In the genomic region with DNA sequence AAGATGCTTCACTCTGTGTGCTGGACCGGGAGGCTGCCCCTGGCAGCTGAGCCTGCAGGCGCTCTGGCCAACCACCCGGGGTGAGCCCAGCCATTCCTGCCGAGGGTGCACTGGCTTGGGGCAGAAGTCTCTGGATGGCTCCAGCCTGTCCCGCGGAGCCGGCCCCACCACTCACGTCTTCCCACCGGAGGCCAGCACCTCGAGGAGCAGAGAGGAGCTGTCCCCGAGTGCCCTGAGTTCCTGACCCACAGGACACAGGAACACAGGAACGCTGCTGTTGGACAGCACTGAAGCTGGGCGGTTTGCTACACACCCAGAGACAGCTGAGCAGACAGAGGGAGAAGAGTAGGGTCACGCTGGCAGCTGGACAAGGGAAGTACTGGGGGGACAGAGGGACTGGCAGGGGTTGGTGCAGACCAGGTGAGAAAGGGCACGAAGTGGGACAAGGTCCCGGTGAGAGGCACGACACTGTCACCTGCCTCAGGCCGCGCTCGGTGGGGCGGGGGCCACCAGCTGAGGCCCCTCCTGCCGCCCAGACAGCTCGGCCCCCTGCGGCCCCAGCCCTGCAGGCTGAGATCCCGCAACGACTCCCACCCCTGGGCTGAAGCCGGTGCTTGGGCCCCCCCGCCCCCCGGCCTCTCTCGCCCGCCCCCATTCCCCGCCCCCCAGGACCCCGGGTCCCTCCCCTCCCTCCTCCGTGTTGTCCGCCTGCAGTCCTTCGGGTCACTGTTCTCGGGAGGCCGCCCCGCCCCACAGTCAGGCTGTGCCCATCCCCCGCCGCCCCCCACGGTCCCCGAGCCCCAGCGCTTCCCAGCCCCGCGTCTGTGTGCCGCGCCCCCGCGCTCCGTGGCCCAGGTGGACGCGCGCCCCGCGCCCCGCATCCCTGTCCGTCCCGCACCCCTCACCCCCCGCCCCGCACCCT, we compare ENCODE assay signal across 8 cellular contexts. TPM values are rescaled to one million over a fixed set of nuclear protein-coding genes. Genes with fewer than 3 reads are reported as not detected.
A peak's percentile ranks its signal among the peaks of the same experiment; 100 is the strongest.
DNase-seq lines count a peak whose midpoint lies in the region; ATAC-seq and TF ChIP-seq lines count a peak whose summit lies in the region.

No MANE protein-coding gene starts in this region.

- no peaks in the 10 kb centered on the region for H3K9me3 Mint-ChIP-seq in activated CD8-positive, alpha-beta T cell treated with anti-CD3 and anti-CD28 coated beads for 36 hours
- no peaks in the 10 kb centered on the region for H3K9me3 Mint-ChIP-seq in activated CD8-positive, alpha-beta T cell treated with anti-CD3 and anti-CD28 coated beads, Interleukin-2, amount 10 ng/mL, durations not matched to agents 7 days and 5 days (ENCODE audit: insufficient read depth)
- no peaks in the 10 kb centered on the region for H3K9me3 Mint-ChIP-seq in activated T-helper 1 cell treated with anti-CD3 and anti-CD28 coated beads, Interleukin-12 subunit alpha, Interleukin-12 subunit beta, Interleukin-2, Interleukin-4 antibody, amounts not matched to agents 30 ng/mL and 10 ng/mL and 1 ng/mL, durations not matched to agents 14 hours and 24 hours and 36 hours
- no peaks in the 10 kb centered on the region for H3K9me3 Mint-ChIP-seq in immature natural killer cell
- H3K9me3 Mint-ChIP-seq in activated naive CD4-positive, alpha-beta T cell treated with anti-CD3 and anti-CD28 coated beads, Interleukin-2, amount 50 U/mL, for 72 hours, result no peaks in the 10 kb centered on the region

- DNase-seq in activated CD8-positive, alpha-beta T cell treated with anti-CD3 and anti-CD28 coated beads for 36 hours, result no peak
- no peak for DNase-seq in activated CD8-positive, alpha-beta T cell treated with anti-CD3 and anti-CD28 coated beads, Interleukin-2, amount 10 ng/mL, durations not matched to agents 7 days and 5 days
- no peak for DNase-seq in activated T-helper 1 cell treated with anti-CD3 and anti-CD28 coated beads, Interleukin-12 subunit alpha, Interleukin-12 subunit beta, Interleukin-2, Interleukin-4 antibody, amounts not matched to agents 30 ng/mL and 10 ng/mL and 1 ng/mL, durations not matched to agents 14 hours and 24 hours and 36 hours (ENCODE audit: low spot score)
- DNase-seq in immature natural killer cell, result no peak
- no peak for DNase-seq in thoracic aorta (ENCODE audit: low spot score)
- no peak for DNase-seq in activated naive CD4-positive, alpha-beta T cell treated with anti-CD3 and anti-CD28 coated beads, Interleukin-2, amount 50 U/mL, for 72 hours (ENCODE audit: low spot score in 2 of 2)

- H3K4me1 Mint-ChIP-seq in activated CD8-positive, alpha-beta T cell treated with anti-CD3 and anti-CD28 coated beads for 36 hours (ENCODE audit: low read depth), result peaks cover 3% of the 10 kb centered on the region
- peaks cover 14% of the 10 kb centered on the region for H3K4me1 Mint-ChIP-seq in activated CD8-positive, alpha-beta T cell treated with anti-CD3 and anti-CD28 coated beads, Interleukin-2, amount 10 ng/mL, durations not matched to agents 7 days and 5 days (ENCODE audit: low read depth)
- H3K4me1 Mint-ChIP-seq in activated T-helper 1 cell treated with anti-CD3 and anti-CD28 coated beads, Interleukin-12 subunit alpha, Interleukin-12 subunit beta, Interleukin-2, Interleukin-4 antibody, amounts not matched to agents 30 ng/mL and 10 ng/mL and 1 ng/mL, durations not matched to agents 14 hours and 24 hours and 36 hours (ENCODE audit: low read depth), result no peaks in the 10 kb centered on the region
- H3K4me1 Mint-ChIP-seq in immature natural killer cell, result peaks cover 17 to 29% of the 10 kb centered on the region in 2 donors

- H3K27me3 Mint-ChIP-seq in activated CD8-positive, alpha-beta T cell treated with anti-CD3 and anti-CD28 coated beads for 36 hours, result peaks cover 37% of the 10 kb centered on the region
- H3K27me3 Mint-ChIP-seq in activated CD8-positive, alpha-beta T cell treated with anti-CD3 and anti-CD28 coated beads, Interleukin-2, amount 10 ng/mL, durations not matched to agents 7 days and 5 days (ENCODE audit: low read depth), result peaks cover 36% of the 10 kb centered on the region
- H3K27me3 Mint-ChIP-seq in activated T-helper 1 cell treated with anti-CD3 and anti-CD28 coated beads, Interleukin-12 subunit alpha, Interleukin-12 subunit beta, Interleukin-2, Interleukin-4 antibody, amounts not matched to agents 30 ng/mL and 10 ng/mL and 1 ng/mL, durations not matched to agents 14 hours and 24 hours and 36 hours (ENCODE audit: insufficient read depth), result peaks cover 44% of the 10 kb centered on the region
- H3K27me3 Mint-ChIP-seq in immature natural killer cell (ENCODE audit: low read depth in 3 of 3), result peaks cover 20 to 26% (median 21%) of the 10 kb centered on the region in 3 donors

- H3K27ac Mint-ChIP-seq in activated CD8-positive, alpha-beta T cell treated with anti-CD3 and anti-CD28 coated beads for 36 hours, result no peak overlapping the region
- no peak overlapping the region for H3K27ac Mint-ChIP-seq in activated CD8-positive, alpha-beta T cell treated with anti-CD3 and anti-CD28 coated beads, Interleukin-2, amount 10 ng/mL, durations not matched to agents 7 days and 5 days
- peak overlapping the region; percentile 61 for H3K27ac Mint-ChIP-seq in activated T-helper 1 cell treated with anti-CD3 and anti-CD28 coated beads, Interleukin-12 subunit alpha, Interleukin-12 subunit beta, Interleukin-2, Interleukin-4 antibody, amounts not matched to agents 30 ng/mL and 10 ng/mL and 1 ng/mL, durations not matched to agents 14 hours and 24 hours and 36 hours
- peak overlapping the region in 1 of 6 donors; percentile 51 for H3K27ac Mint-ChIP-seq in immature natural killer cell
- no peak overlapping the region for H3K27ac Mint-ChIP-seq in activated naive CD4-positive, alpha-beta T cell treated with anti-CD3 and anti-CD28 coated beads, Interleukin-2, amount 50 U/mL, for 72 hours

- intact Hi-C loops in activated CD8-positive, alpha-beta T cell treated with anti-CD3 and anti-CD28 coated beads for 36 hours (cut with micrococcal nuclease), result no loop called here
- intact Hi-C loops in activated T-helper 1 cell treated with anti-CD3 and anti-CD28 coated beads, Interleukin-12 subunit alpha, Interleukin-12 subunit beta, Interleukin-2, Interleukin-4 antibody, amounts not matched to agents 30 ng/mL and 10 ng/mL and 1 ng/mL, durations not matched to agents 14 hours and 24 hours and 36 hours (cut with micrococcal nuclease), result no loop called here

- H3K4me3 ChIP-seq in thoracic aorta, result peak overlapping the region; percentile 8

- H3K36me3 Mint-ChIP-seq in activated CD8-positive, alpha-beta T cell treated with anti-CD3 and anti-CD28 coated beads for 36 hours (ENCODE audit: low read depth), result no peaks in the 10 kb centered on the region
- H3K36me3 Mint-ChIP-seq in activated CD8-positive, alpha-beta T cell treated with anti-CD3 and anti-CD28 coated beads, Interleukin-2, amount 10 ng/mL, durations not matched to agents 7 days and 5 days (ENCODE audit: low read depth), result peaks cover 2% of the 10 kb centered on the region
- no peaks in the 10 kb centered on the region for H3K36me3 Mint-ChIP-seq in activated T-helper 1 cell treated with anti-CD3 and anti-CD28 coated beads, Interleukin-12 subunit alpha, Interleukin-12 subunit beta, Interleukin-2, Interleukin-4 antibody, amounts not matched to agents 30 ng/mL and 10 ng/mL and 1 ng/mL, durations not matched to agents 14 hours and 24 hours and 36 hours (ENCODE audit: low read depth)
- H3K36me3 Mint-ChIP-seq in immature natural killer cell, result peaks cover 0 to 4% (median 0%) of the 10 kb centered on the region in 3 donors
- no peaks in the 10 kb centered on the region for H3K36me3 Mint-ChIP-seq in activated naive CD4-positive, alpha-beta T cell treated with anti-CD3 and anti-CD28 coated beads, Interleukin-2, amount 50 U/mL, for 72 hours

- H3K36me3 ChIP-seq in thoracic aorta, result no peaks in the 10 kb centered on the region

- POLR2A ChIA-PET in activated CD8-positive, alpha-beta T cell treated with anti-CD3 and anti-CD28 coated beads for 36 hours (lab: Charles Lee), result interaction anchor here (1.0 kb wide), 1 partner anchor 63 kb away, joined by 3 read pairs; no protein-coding TSS in a partner anchor
- POLR2A ChIA-PET in activated CD8-positive, alpha-beta T cell treated with anti-CD3 and anti-CD28 coated beads, Interleukin-2, amount 10 ng/mL, durations not matched to agents 7 days and 5 days (lab: Charles Lee), result interaction anchor here (0.6 to 0.8 kb wide), 2 partner anchors 47 to 165 kb away, joined by 3 read pairs; no protein-coding TSS in a partner anchor

- H3K4me1 ChIP-seq in thoracic aorta (ENCODE audit: control insufficient read depth in 1 of 2, low read depth in 2 of 2), result no peaks in the 10 kb centered on the region

- no peaks in the 10 kb centered on the region for H3K9me3 ChIP-seq in thoracic aorta

- peak overlapping the region; percentile 62 for H3K4me3 Mint-ChIP-seq in activated CD8-positive, alpha-beta T cell treated with anti-CD3 and anti-CD28 coated beads for 36 hours
- no peak overlapping the region for H3K4me3 Mint-ChIP-seq in activated CD8-positive, alpha-beta T cell treated with anti-CD3 and anti-CD28 coated beads, Interleukin-2, amount 10 ng/mL, durations not matched to agents 7 days and 5 days
- peak overlapping the region; percentile 81 for H3K4me3 Mint-ChIP-seq in activated T-helper 1 cell treated with anti-CD3 and anti-CD28 coated beads, Interleukin-12 subunit alpha, Interleukin-12 subunit beta, Interleukin-2, Interleukin-4 antibody, amounts not matched to agents 30 ng/mL and 10 ng/mL and 1 ng/mL, durations not matched to agents 14 hours and 24 hours and 36 hours
- peak overlapping the region; percentile 66 to 81 (median 79) for H3K4me3 Mint-ChIP-seq in immature natural killer cell

- H3K27ac ChIP-seq in thoracic aorta, result no peak overlapping the region

- H3K27me3 ChIP-seq in thoracic aorta (replicated peaks; ENCODE audit: insufficient read depth), result no peaks in the 10 kb centered on the region

- CTCF ChIA-PET in activated CD8-positive, alpha-beta T cell treated with anti-CD3 and anti-CD28 coated beads for 36 hours (lab: Charles Lee), result interaction anchor here (0.7 to 1.5 kb wide), 2 partner anchors 10 to 117 kb away, joined by 4 to 6 read pairs; no protein-coding TSS in a partner anchor
- CTCF ChIA-PET in activated CD8-positive, alpha-beta T cell treated with anti-CD3 and anti-CD28 coated beads, Interleukin-2, amount 10 ng/mL, durations not matched to agents 7 days and 5 days (lab: Charles Lee), result interaction anchor here (0.6 to 2.0 kb wide), 5 partner anchors 28 to 118 kb away, joined by 3 to 10 read pairs (median 4); a partner anchor contains a TSS

- no peak for TF ChIP-seq CTCF in activated CD8-positive, alpha-beta T cell treated with anti-CD3 and anti-CD28 coated beads for 36 hours (IDR thresholded peaks at IDR 0.05)
- no peak for TF ChIP-seq CTCF in thoracic aorta (IDR thresholded peaks at IDR 0.05)

- ATAC-seq in activated CD8-positive, alpha-beta T cell treated with anti-CD3 and anti-CD28 coated beads for 36 hours, result no peak
- ATAC-seq in activated CD8-positive, alpha-beta T cell treated with anti-CD3 and anti-CD28 coated beads, Interleukin-2, amount 10 ng/mL, durations not matched to agents 7 days and 5 days, result no peak
- no peak for ATAC-seq in thoracic aorta (ENCODE audit: insufficient number of reproducible peaks, low FRiP score, low read depth)
- ATAC-seq in GM21526 (IDR thresholded peaks at IDR 0.05; ENCODE audit: low FRiP score, unreplicated experiment), result no peak
- ATAC-seq in GM18867 (IDR thresholded peaks at IDR 0.05; ENCODE audit: unreplicated experiment), result no peak
- no peak for ATAC-seq in activated naive CD4-positive, alpha-beta T cell treated with anti-CD3 and anti-CD28 coated beads, Interleukin-2, amount 50 U/mL, for 72 hours

RNA-seq across cellular contexts. Expression of a gene that starts 0.6 kb away (rescaled TPM):
- 1 to 10 TPM; 1.5 to 3.4 TPM for total RNA-seq in activated CD8-positive, alpha-beta T cell treated with anti-CD3 and anti-CD28 coated beads for 36 hours
- under 1 TPM; 0.26 to 0.52 TPM for total RNA-seq in activated CD8-positive, alpha-beta T cell treated with anti-CD3 and anti-CD28 coated beads, Interleukin-2, amount 10 ng/mL, durations not matched to agents 7 days and 5 days
- total RNA-seq in activated T-helper 1 cell treated with anti-CD3 and anti-CD28 coated beads, Interleukin-12 subunit alpha, Interleukin-12 subunit beta, Interleukin-2, Interleukin-4 antibody, amounts not matched to agents 30 ng/mL and 10 ng/mL and 1 ng/mL, durations not matched to agents 14 hours and 24 hours and 36 hours, result 3.8 and 5.1 TPM in 2 replicates
- under 1 TPM in 1 of 3 donors, not detected in 2; 0.53 TPM for polyA plus RNA-seq in immature natural killer cell
- 1 to 10 TPM in 1 of 2 donors, under 1 TPM in 1; 0.78 to 3.7 TPM for total RNA-seq in thoracic aorta
- total RNA-seq in activated naive CD4-positive, alpha-beta T cell treated with anti-CD3 and anti-CD28 coated beads, Interleukin-2, amount 50 U/mL, for 72 hours, result 10 to 100 TPM in 1 of 2 donors, 1 to 10 TPM in 1; 6.6 to 13.6 TPM

RNA-seq across cellular contexts. Expression of a gene that starts 25.3 kb away (rescaled TPM):
- total RNA-seq in activated CD8-positive, alpha-beta T cell treated with anti-CD3 and anti-CD28 coated beads for 36 hours, result under 1 TPM in 1 of 2 experiments, not detected in 1; 0.18 TPM
- total RNA-seq in activated CD8-positive, alpha-beta T cell treated with anti-CD3 and anti-CD28 coated beads, Interleukin-2, amount 10 ng/mL, durations not matched to agents 7 days and 5 days, result under 1 TPM in 1 of 2 experiments, not detected in 1; 0.13 TPM
- total RNA-seq in activated T-helper 1 cell treated with anti-CD3 and anti-CD28 coated beads, Interleukin-12 subunit alpha, Interleukin-12 subunit beta, Interleukin-2, Interleukin-4 antibody, amounts not matched to agents 30 ng/mL and 10 ng/mL and 1 ng/mL, durations not matched to agents 14 hours and 24 hours and 36 hours, result not detected in 2 replicates
- under 1 TPM in 1 of 3 donors, not detected in 2; 0.36 TPM for polyA plus RNA-seq in immature natural killer cell
- 1 to 10 TPM; 2.0 to 5.9 TPM for total RNA-seq in thoracic aorta
- total RNA-seq in activated naive CD4-positive, alpha-beta T cell treated with anti-CD3 and anti-CD28 coated beads, Interleukin-2, amount 50 U/mL, for 72 hours, result under 1 TPM in 1 of 2 donors, not detected in 1; 0.12 TPM

RNA-seq across cellular contexts. Expression of a gene that starts 46.1 kb away (rescaled TPM):
- 10 to 100 TPM; 33.9 to 35.0 TPM for total RNA-seq in activated CD8-positive, alpha-beta T cell treated with anti-CD3 and anti-CD28 coated beads for 36 hours
- total RNA-seq in activated CD8-positive, alpha-beta T cell treated with anti-CD3 and anti-CD28 coated beads, Interleukin-2, amount 10 ng/mL, durations not matched to agents 7 days and 5 days, result 100 to 1,000 TPM; 160 to 168 TPM
- 38.3 and 43.9 TPM in 2 replicates for total RNA-seq in activated T-helper 1 cell treated with anti-CD3 and anti-CD28 coated beads, Interleukin-12 subunit alpha, Interleukin-12 subunit beta, Interleukin-2, Interleukin-4 antibody, amounts not matched to agents 30 ng/mL and 10 ng/mL and 1 ng/mL, durations not matched to agents 14 hours and 24 hours and 36 hours
- 100 to 1,000 TPM; 238 to 392 (median 259) TPM for polyA plus RNA-seq in immature natural killer cell
- 10 to 100 TPM; 24.9 to 36.8 TPM for total RNA-seq in thoracic aorta
- total RNA-seq in activated naive CD4-positive, alpha-beta T cell treated with anti-CD3 and anti-CD28 coated beads, Interleukin-2, amount 50 U/mL, for 72 hours, result 10 to 100 TPM; 63.8 to 80.8 TPM

RNA-seq across cellular contexts. Expression of a gene that starts 48.0 kb away (rescaled TPM):
- total RNA-seq in activated CD8-positive, alpha-beta T cell treated with anti-CD3 and anti-CD28 coated beads for 36 hours, result 10 to 100 TPM; 52.8 to 58.0 TPM
- total RNA-seq in activated CD8-positive, alpha-beta T cell treated with anti-CD3 and anti-CD28 coated beads, Interleukin-2, amount 10 ng/mL, durations not matched to agents 7 days and 5 days, result 100 to 1,000 TPM; 174 to 182 TPM
- total RNA-seq in activated T-helper 1 cell treated with anti-CD3 and anti-CD28 coated beads, Interleukin-12 subunit alpha, Interleukin-12 subunit beta, Interleukin-2, Interleukin-4 antibody, amounts not matched to agents 30 ng/mL and 10 ng/mL and 1 ng/mL, durations not matched to agents 14 hours and 24 hours and 36 hours, result 3.6 and 4.6 TPM in 2 replicates
- polyA plus RNA-seq in immature natural killer cell, result 100 to 1,000 TPM; 138 to 675 (median 423) TPM
- 100 to 1,000 TPM; 275 to 514 TPM for total RNA-seq in thoracic aorta
- total RNA-seq in activated naive CD4-positive, alpha-beta T cell treated with anti-CD3 and anti-CD28 coated beads, Interleukin-2, amount 50 U/mL, for 72 hours, result 100 to 1,000 TPM in 1 of 2 donors, 10 to 100 TPM in 1; 51.8 to 139 TPM

RNA-seq across cellular contexts. Expression of a gene that starts 54.8 kb away (rescaled TPM):
- total RNA-seq in activated CD8-positive, alpha-beta T cell treated with anti-CD3 and anti-CD28 coated beads for 36 hours, result 100 to 1,000 TPM; 296 to 304 TPM
- total RNA-seq in activated CD8-positive, alpha-beta T cell treated with anti-CD3 and anti-CD28 coated beads, Interleukin-2, amount 10 ng/mL, durations not matched to agents 7 days and 5 days, result 1,000 to 10,000 TPM; 1,265 to 1,278 TPM
- 208 and 214 TPM in 2 replicates for total RNA-seq in activated T-helper 1 cell treated with anti-CD3 and anti-CD28 coated beads, Interleukin-12 subunit alpha, Interleukin-12 subunit beta, Interleukin-2, Interleukin-4 antibody, amounts not matched to agents 30 ng/mL and 10 ng/mL and 1 ng/mL, durations not matched to agents 14 hours and 24 hours and 36 hours
- 1,000 to 10,000 TPM; 2,792 to 4,533 (median 3,562) TPM for polyA plus RNA-seq in immature natural killer cell
- total RNA-seq in thoracic aorta, result 100 to 1,000 TPM; 182 to 220 TPM
- total RNA-seq in activated naive CD4-positive, alpha-beta T cell treated with anti-CD3 and anti-CD28 coated beads, Interleukin-2, amount 50 U/mL, for 72 hours, result 100 to 1,000 TPM in 1 of 2 donors, 10 to 100 TPM in 1; 91.3 to 436 TPM
